Comparison of ENCODE assay signal across 1 cellular context in the genomic region with DNA sequence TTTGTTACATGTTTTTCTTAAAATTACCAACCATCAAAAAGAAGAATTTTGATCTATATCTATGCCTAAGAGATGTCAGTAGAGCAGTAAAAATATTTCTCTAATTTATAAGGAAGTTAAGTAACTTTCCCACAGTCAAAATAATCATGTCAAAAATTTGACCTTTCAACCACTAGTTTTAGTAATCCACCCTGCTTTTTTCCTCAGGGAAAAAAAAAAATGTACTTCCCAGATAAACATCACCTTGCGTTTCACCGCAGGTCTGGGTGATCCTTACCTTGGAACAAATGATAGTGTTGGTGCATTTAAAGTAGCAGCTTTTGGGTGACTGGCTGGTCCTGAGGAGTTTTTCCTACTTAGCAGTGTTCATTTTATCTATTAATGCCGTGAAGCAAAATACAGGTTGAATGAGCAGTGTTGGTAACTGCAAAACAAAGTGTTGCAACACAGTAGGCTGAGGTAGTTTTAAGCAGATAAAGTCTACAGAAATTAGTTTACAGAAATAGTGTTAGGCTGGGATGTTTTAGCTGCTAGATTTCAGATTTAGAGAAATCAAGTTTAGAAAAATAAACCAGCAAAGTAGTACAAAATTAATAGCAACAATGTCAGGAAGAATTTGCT.
TF ChIP-seq lines count a peak whose summit lies in the region.

No MANE protein-coding gene starts in this region.

TF ChIP-seq in K562, 482 proteins besides CTCF, POLR2A, EP300 and RAD21 (continued from another document):
- TF ChIP-seq, protein P1, sequence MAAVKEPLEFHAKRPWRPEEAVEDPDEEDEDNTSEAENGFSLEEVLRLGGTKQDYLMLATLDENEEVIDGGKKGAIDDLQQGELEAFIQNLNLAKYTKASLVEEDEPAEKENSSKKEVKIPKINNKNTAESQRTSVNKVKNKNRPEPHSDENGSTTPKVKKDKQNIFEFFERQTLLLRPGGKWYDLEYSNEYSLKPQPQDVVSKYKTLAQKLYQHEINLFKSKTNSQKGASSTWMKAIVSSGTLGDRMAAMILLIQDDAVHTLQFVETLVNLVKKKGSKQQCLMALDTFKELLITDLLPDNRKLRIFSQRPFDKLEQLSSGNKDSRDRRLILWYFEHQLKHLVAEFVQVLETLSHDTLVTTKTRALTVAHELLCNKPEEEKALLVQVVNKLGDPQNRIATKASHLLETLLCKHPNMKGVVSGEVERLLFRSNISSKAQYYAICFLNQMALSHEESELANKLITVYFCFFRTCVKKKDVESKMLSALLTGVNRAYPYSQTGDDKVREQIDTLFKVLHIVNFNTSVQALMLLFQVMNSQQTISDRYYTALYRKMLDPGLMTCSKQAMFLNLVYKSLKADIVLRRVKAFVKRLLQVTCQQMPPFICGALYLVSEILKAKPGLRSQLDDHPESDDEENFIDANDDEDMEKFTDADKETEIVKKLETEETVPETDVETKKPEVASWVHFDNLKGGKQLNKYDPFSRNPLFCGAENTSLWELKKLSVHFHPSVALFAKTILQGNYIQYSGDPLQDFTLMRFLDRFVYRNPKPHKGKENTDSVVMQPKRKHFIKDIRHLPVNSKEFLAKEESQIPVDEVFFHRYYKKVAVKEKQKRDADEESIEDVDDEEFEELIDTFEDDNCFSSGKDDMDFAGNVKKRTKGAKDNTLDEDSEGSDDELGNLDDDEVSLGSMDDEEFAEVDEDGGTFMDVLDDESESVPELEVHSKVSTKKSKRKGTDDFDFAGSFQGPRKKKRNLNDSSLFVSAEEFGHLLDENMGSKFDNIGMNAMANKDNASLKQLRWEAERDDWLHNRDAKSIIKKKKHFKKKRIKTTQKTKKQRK (IDR thresholded peaks at IDR 0.05; ENCODE audit: borderline replicate concordance, low read depth, low read length), result no peak
- TF ChIP-seq CEBPG (CRISPR knock-in tag; IDR thresholded peaks at IDR 0.05) (no peak), CEBPG (tag; conservative IDR thresholded peaks at IDR 0.05 in 1 of 2, IDR thresholded peaks at IDR 0.05 in 1 of 2) (peak; percentile 24 to 27; a peak in 1 of 4 replicates)
TF ChIP-seq in K562: peak in this region for 2.
